ENCODE assay signal across 19 cellular contexts in the genomic region with DNA sequence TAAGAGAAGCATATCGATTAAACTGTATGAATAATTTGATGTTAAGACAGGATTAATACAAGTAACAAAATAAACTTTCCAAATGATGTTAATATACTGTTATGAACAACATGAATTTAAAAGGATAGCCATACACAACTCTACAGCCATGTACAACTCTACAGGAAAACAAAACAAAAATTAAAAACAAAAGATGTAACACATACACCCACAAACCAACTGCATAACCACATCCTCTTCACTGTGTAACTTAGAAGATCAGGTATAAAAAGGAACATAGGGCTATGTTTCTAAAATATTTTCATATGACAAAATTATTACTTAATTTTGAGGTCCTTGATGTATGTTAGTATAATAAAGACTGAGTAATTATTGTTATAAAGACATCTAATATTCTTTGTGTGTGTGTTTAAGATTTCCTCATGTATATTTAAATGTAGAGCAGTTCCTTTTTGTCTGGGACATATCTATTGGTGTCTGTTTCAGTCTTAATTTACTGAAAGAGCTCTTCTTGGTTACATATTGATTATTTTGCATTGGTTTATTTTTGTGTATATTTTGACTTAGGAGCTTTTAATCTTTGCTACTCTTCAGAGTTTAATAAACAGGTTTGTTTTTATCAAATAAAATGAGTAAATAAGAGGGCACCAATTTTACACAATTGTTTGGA.
DNase-seq lines count a peak whose midpoint lies in the region; ATAC-seq and TF ChIP-seq lines count a peak whose summit lies in the region.
"Had no signal": no experiment of that assay in that cellular context is flagged by ENCODE, and none has a peak within 500 bp of the region (broad histone marks: within the 10 kb centered on the region; RNA-seq: fewer than 3 reads in every experiment).

No MANE protein-coding gene starts in this region.

- no peaks in the 10 kb centered on the region for H3K79me1 ChIP-seq in trophoblast cell (ENCODE audit: low read length)

- ATAC-seq in DND-41 (ENCODE audit: insufficient read depth, low read depth) (peak; percentile 95), GM21390 (IDR thresholded peaks at IDR 0.05; ENCODE audit: unreplicated experiment) (peak; percentile 63), natural killer cell (peak; percentile 92 to 99 (median 95)), SK-N-SH treated with all-trans-retinoic acid at 6 μM for 48 hours (no peak)
- ATAC-seq: HepG2, Panc1 had no signal

- no peak overlapping the region for H3K4me3 ChIP-seq in DND-41 (ENCODE audit: low read depth in 1 of 2, low read length in 2 of 2)
- H3K4me3 ChIP-seq in MM.1S (ENCODE audit: low read length), result no peak overlapping the region
- H3K4me3 ChIP-seq in trophoblast cell (ENCODE audit: low read depth, low read length), result no peak overlapping the region
- H3K4me3 ChIP-seq: MG63 had no signal

- H4K8ac ChIP-seq in trophoblast cell (ENCODE audit: low read depth, low read length), result no peak overlapping the region

- H3K79me2 ChIP-seq in DND-41 (ENCODE audit: insufficient read depth, low read length) (no peaks in the 10 kb centered on the region), MM.1S (ENCODE audit: low read length) (no peaks in the 10 kb centered on the region), trophoblast cell (ENCODE audit: control insufficient read depth, insufficient read depth, low read length, poor library complexity) (no peaks in the 10 kb centered on the region)

- peaks cover 35 to 69% of the 10 kb centered on the region in 2 donors for H3K4me1 Mint-ChIP-seq in natural killer cell
- H3K4me1 Mint-ChIP-seq in activated T-helper 2 cell treated with anti-CD3 and anti-CD28 coated beads, Interferon-gamma antibody, Interleukin-2, Interleukin-4, amounts not matched to agents 10 μg/mL and 5 μg/mL and 100 μg/mL, durations not matched to agents 14 hours and 24 hours and 36 hours (ENCODE audit: low read depth), result no peaks in the 10 kb centered on the region
- H3K4me1 Mint-ChIP-seq: B cell; CD4-positive, CD25-positive, alpha-beta regulatory T cell had no signal

- no peak overlapping the region for H2BK12ac ChIP-seq in trophoblast cell (ENCODE audit: low read length)

- H3K4me2 ChIP-seq in DND-41 (ENCODE audit: insufficient read depth, low read length) (no peak overlapping the region), MM.1S (ENCODE audit: low read depth, low read length) (no peak overlapping the region), trophoblast cell (ENCODE audit: low read length) (no peak overlapping the region)
- H3K4me2 ChIP-seq: KMS-11 had no signal

- H3K9me3 ChIP-seq in DND-41 (ENCODE audit: insufficient read depth, low read length, severe bottlenecking), result peaks cover 3% of the 10 kb centered on the region
- no peaks in the 10 kb centered on the region for H3K9me3 ChIP-seq in MM.1S (replicated peaks; ENCODE audit: insufficient read depth, low read length)
- H3K9me3 ChIP-seq in trophoblast cell (ENCODE audit: insufficient read depth, low read depth, low read length), result no peaks in the 10 kb centered on the region
- H3K9me3 ChIP-seq: MG63 had no signal

- peak overlapping the region; percentile 70 for H3K27ac ChIP-seq in DND-41 (ENCODE audit: low read length)
- no peak overlapping the region for H3K27ac ChIP-seq in MM.1S (ENCODE audit: low read length)
- H3K27ac ChIP-seq in trophoblast cell (ENCODE audit: low read depth, low read length), result no peak overlapping the region
- H3K27ac ChIP-seq: KMS-11 had no signal

- no peak overlapping the region for H3K4ac ChIP-seq in trophoblast cell (ENCODE audit: low read depth, low read length)

- H3K27ac Mint-ChIP-seq in natural killer cell, result peak overlapping the region; percentile 86 to 93
- no peak overlapping the region for H3K27ac Mint-ChIP-seq in activated T-helper 2 cell treated with anti-CD3 and anti-CD28 coated beads, Interferon-gamma antibody, Interleukin-2, Interleukin-4, amounts not matched to agents 10 μg/mL and 5 μg/mL and 100 μg/mL, durations not matched to agents 14 hours and 24 hours and 36 hours
- H3K27ac Mint-ChIP-seq: B cell; CD4-positive, CD25-positive, alpha-beta regulatory T cell had no signal

- H3F3A ChIP-seq in MM.1S (ENCODE audit: insufficient read depth, low read length), result peaks cover 6% of the 10 kb centered on the region

- peaks cover 3 to 16% of the 10 kb centered on the region in 2 donors for H3K9me3 Mint-ChIP-seq in natural killer cell
- H3K9me3 Mint-ChIP-seq in activated T-helper 2 cell treated with anti-CD3 and anti-CD28 coated beads, Interferon-gamma antibody, Interleukin-2, Interleukin-4, amounts not matched to agents 10 μg/mL and 5 μg/mL and 100 μg/mL, durations not matched to agents 14 hours and 24 hours and 36 hours, result peaks cover 47% of the 10 kb centered on the region

- H2BK120ac ChIP-seq in trophoblast cell (ENCODE audit: insufficient read depth, low read length, poor library complexity), result no peak overlapping the region

- H3K27me3 Mint-ChIP-seq in natural killer cell (ENCODE audit: low read depth in 2 of 2), result no peaks in the 10 kb centered on the region
- H3K27me3 Mint-ChIP-seq in activated T-helper 2 cell treated with anti-CD3 and anti-CD28 coated beads, Interferon-gamma antibody, Interleukin-2, Interleukin-4, amounts not matched to agents 10 μg/mL and 5 μg/mL and 100 μg/mL, durations not matched to agents 14 hours and 24 hours and 36 hours (ENCODE audit: low read depth), result no peaks in the 10 kb centered on the region
- H3K27me3 Mint-ChIP-seq: B cell; CD4-positive, CD25-positive, alpha-beta regulatory T cell had no signal

- H3K23ac ChIP-seq in trophoblast cell (ENCODE audit: low read length), result no peak overlapping the region

- no peak overlapping the region for H3K18ac ChIP-seq in trophoblast cell (ENCODE audit: low read length)

- H2AK5ac ChIP-seq in trophoblast cell (ENCODE audit: low read length), result no peak overlapping the region

- intact Hi-C loops in natural killer cell (cut with micrococcal nuclease), result no loop called here
- intact Hi-C loops in activated T-helper 2 cell treated with anti-CD3 and anti-CD28 coated beads, Interferon-gamma antibody, Interleukin-2, Interleukin-4, amounts not matched to agents 10 μg/mL and 5 μg/mL and 100 μg/mL, durations not matched to agents 14 hours and 24 hours and 36 hours (cut with micrococcal nuclease), result no loop called here

- no peaks in the 10 kb centered on the region for H4K20me1 ChIP-seq in DND-41 (ENCODE audit: insufficient read depth, low read length)
- H4K20me1 ChIP-seq in MM.1S (ENCODE audit: insufficient read depth, low read length), result no peaks in the 10 kb centered on the region

- H3K14ac ChIP-seq in trophoblast cell (ENCODE audit: low read length), result no peak overlapping the region

- no peaks in the 10 kb centered on the region for H3K9me2 ChIP-seq in MM.1S (replicated peaks; ENCODE audit: insufficient read depth, low read length)

- H3K4me3 Mint-ChIP-seq in natural killer cell, result peak overlapping the region; percentile 84
- H3K4me3 Mint-ChIP-seq in activated T-helper 2 cell treated with anti-CD3 and anti-CD28 coated beads, Interferon-gamma antibody, Interleukin-2, Interleukin-4, amounts not matched to agents 10 μg/mL and 5 μg/mL and 100 μg/mL, durations not matched to agents 14 hours and 24 hours and 36 hours (ENCODE audit: low read depth), result no peak overlapping the region
- H3K4me3 Mint-ChIP-seq: B cell; CD4-positive, CD25-positive, alpha-beta regulatory T cell had no signal

- WGBS in trophoblast cell (ENCODE audit: extremely low coverage, insufficient coverage, insufficient read length), result no CpG with 5 or more reads among the region's 1 CpG

- H4K12ac ChIP-seq in trophoblast cell (ENCODE audit: low read depth, low read length), result no peak overlapping the region

- DNase-seq in DND-41 (no peak), MM.1S (peak; percentile 19), natural killer cell (no peak), trophoblast cell (no peak)
- DNase-seq in activated T-helper 2 cell treated with anti-CD3 and anti-CD28 coated beads, Interferon-gamma antibody, Interleukin-2, Interleukin-4, amounts not matched to agents 10 μg/mL and 5 μg/mL and 100 μg/mL, durations not matched to agents 14 hours and 24 hours and 36 hours (ENCODE audit: low spot score), result no peak
- DNase-seq: CD4-positive, CD25-positive, alpha-beta regulatory T cell; DMS79; GOT3; MG63; NCI-H1105 treated with DMSO at 0.1 percent for 48 hours; NCI-H187; NCI-H226; NCI-H524 treated with DMSO at 0.1 percent for 48 hours had no signal

- H3K9ac ChIP-seq in DND-41 (ENCODE audit: low read depth, low read length) (peak overlapping the region; percentile 22; the same call in 1 of the 2 replicates), MM.1S (ENCODE audit: low read length) (no peak overlapping the region), trophoblast cell (ENCODE audit: low read length) (no peak overlapping the region)
- H3K9ac ChIP-seq: KMS-11 had no signal

- H2BK5ac ChIP-seq in trophoblast cell (ENCODE audit: low read depth, low read length, poor library complexity), result no peak overlapping the region

- H2AFZ ChIP-seq in DND-41 (ENCODE audit: low read depth, low read length) (no peak overlapping the region), MM.1S (ENCODE audit: low read length) (no peak overlapping the region), trophoblast cell (ENCODE audit: insufficient read depth, low read length, poor library complexity) (no peak overlapping the region)

- H3K4me1 ChIP-seq in DND-41 (ENCODE audit: insufficient read depth, low read length) (peaks cover 21% of the 10 kb centered on the region), MM.1S (ENCODE audit: low read length) (peaks cover 4% of the 10 kb centered on the region; the same call in 1 of the 2 replicates), trophoblast cell (ENCODE audit: control insufficient read depth in 1 of 2, insufficient read depth in 2 of 2, low read length in 2 of 2) (no peaks in the 10 kb centered on the region)

- no peak overlapping the region for H4K91ac ChIP-seq in trophoblast cell (ENCODE audit: low read depth, low read length)

- peaks cover 10% of the 10 kb centered on the region for H3K36me3 Mint-ChIP-seq in natural killer cell
- no peaks in the 10 kb centered on the region for H3K36me3 Mint-ChIP-seq in activated T-helper 2 cell treated with anti-CD3 and anti-CD28 coated beads, Interferon-gamma antibody, Interleukin-2, Interleukin-4, amounts not matched to agents 10 μg/mL and 5 μg/mL and 100 μg/mL, durations not matched to agents 14 hours and 24 hours and 36 hours (ENCODE audit: low read depth)
- H3K36me3 Mint-ChIP-seq: CD4-positive, CD25-positive, alpha-beta regulatory T cell had no signal

- TF ChIP-seq CTCF in DND-41 (IDR thresholded peaks at IDR 0.05; ENCODE audit: borderline replicate concordance, extremely low read depth, low read length, poor library complexity, severe bottlenecking) (no peak), MM.1S (IDR thresholded peaks at IDR 0.05; ENCODE audit: low read length) (no peak), natural killer cell (IDR thresholded peaks at IDR 0.05) (no peak)

- no peaks in the 10 kb centered on the region for H3K36me3 ChIP-seq in DND-41 (ENCODE audit: insufficient read depth, low read length)
- H3K36me3 ChIP-seq in MM.1S (replicated peaks; ENCODE audit: insufficient read depth, low read length), result no peaks in the 10 kb centered on the region
- no peaks in the 10 kb centered on the region for H3K36me3 ChIP-seq in trophoblast cell (ENCODE audit: control insufficient read depth in 1 of 2, insufficient read depth in 2 of 2, low read length in 2 of 2)
- H3K36me3 ChIP-seq: MG63 had no signal

- H3K27me3 ChIP-seq in DND-41 (ENCODE audit: insufficient read depth, low read length, poor library complexity) (no peaks in the 10 kb centered on the region), MM.1S (replicated peaks; ENCODE audit: insufficient read depth, low read length) (no peaks in the 10 kb centered on the region), trophoblast cell (ENCODE audit: insufficient read depth, low read length) (no peaks in the 10 kb centered on the region)
- H3K27me3 ChIP-seq: MG63 had no signal
